In genomic region chr5:172787538-172787937, GRCh38 we compare ENCODE assay signal across 1 cellular context.
TF ChIP-seq lines count a peak whose summit lies in the region.

No MANE protein-coding gene starts in this region.

TF ChIP-seq in K562, 482 proteins besides CTCF, POLR2A, EP300 and RAD21:
- TF ChIP-seq DMBX1 (CRISPR knock-in tag; IDR thresholded peaks at IDR 0.05; ENCODE audit: borderline replicate concordance): peak; percentile 22; the same call in 1 of the 2 replicates
- TF ChIP-seq ZNF695 (CRISPR knock-in tag; IDR thresholded peaks at IDR 0.05): 0 out of 2 replicates have a peak, but pooled peaks have one; percentile 55
- TF ChIP-seq MAX (CRISPR knock-in tag; IDR thresholded peaks at IDR 0.05): 0 out of 2 replicates have a peak, but pooled peaks have one; percentile 34
- TF ChIP-seq ZNF583 (CRISPR knock-in tag; IDR thresholded peaks at IDR 0.05): 0 out of 2 replicates have a peak, but pooled peaks have one; percentile 28
- TF ChIP-seq CREB3 (tag; conservative IDR thresholded peaks at IDR 0.05; ENCODE audit: low read depth): 0 out of 2 replicates have a peak, but pooled peaks have one; percentile 28
- 0 out of 2 replicates have a peak, but pooled peaks have one; percentile 9 for TF ChIP-seq IRF9 (tag; IDR thresholded peaks at IDR 0.05)
